Comparison of ENCODE assay signal across 17 cellular contexts in genomic region chr20:47586648-47587306, GRCh38.
DNase-seq lines count a peak whose midpoint lies in the region; ATAC-seq and TF ChIP-seq lines count a peak whose summit lies in the region.
"Had no signal": no experiment of that assay in that cellular context is flagged by ENCODE, and none has a peak within 500 bp of the region (broad histone marks: within the 10 kb centered on the region; RNA-seq: fewer than 3 reads in every experiment).

No MANE protein-coding gene starts in this region.

- H3K27ac ChIP-seq in mammary epithelial cell (ENCODE audit: insufficient read depth, low read depth, low read length) (no peak overlapping the region), SK-N-SH (ENCODE audit: low read depth in 2 of 2, low read length in 1 of 2) (peak overlapping the region; percentile 36 to 50; a peak in 3 of 4 replicates)
- H3K27ac ChIP-seq: esophagus muscularis mucosa, SK-N-MC, stomach had no signal

- BruUV-seq in MCF 10A (replicated peaks; lab: Mats Ljungman, UMichigan) (no TSS peak), mammary epithelial cell (replicated peaks; lab: Mats Ljungman, UMichigan) (no TSS peak)

- intact Hi-C loops in MCF 10A (cut with micrococcal nuclease) (no loop called here), mammary epithelial cell (cut with micrococcal nuclease) (no loop called here)

- H3K9me3 ChIP-seq in mammary epithelial cell (replicated peaks; ENCODE audit: insufficient read depth, low read length): no peaks in the 10 kb centered on the region
- H3K9me3 ChIP-seq in SK-N-SH: no peaks in the 10 kb centered on the region
- H3K9me3 ChIP-seq: BE2C, esophagus muscularis mucosa, right atrium auricular region, stomach had no signal

- CTCF ChIA-PET in MCF 10A (lab: Yijun Ruan, JAX) (no interaction called here), mammary epithelial cell (lab: Charles Lee; ENCODE audit: low non-redundant PET) (no interaction called here), SK-N-SH (lab: Yijun Ruan, JAX) (no interaction called here)

- H3K27ac Mint-ChIP-seq in MCF 10A (ENCODE audit: low read depth, unreplicated experiment): peak overlapping the region; percentile 54
- peak overlapping the region; percentile 85 for H3K27ac Mint-ChIP-seq in stimulated activated memory B cell treated with anti-CD40 and anti-IgM and Interleukin-4, amounts not matched to agents 10 μg/mL and 1 μg/mL and 100 μg/mL, for 72 hours

- peaks cover 18% of the 10 kb centered on the region for H3F3A ChIP-seq in SK-N-SH (replicated peaks; ENCODE audit: insufficient read depth)

- H2AFZ ChIP-seq in mammary epithelial cell (ENCODE audit: low read depth, low read length) (no peak overlapping the region), SK-N-SH (ENCODE audit: low read depth) (no peak overlapping the region)

- no peak for TF ChIP-seq CTCF in MCF 10A (IDR thresholded peaks at IDR 0.05; ENCODE audit: unreplicated experiment)
- TF ChIP-seq CTCF in mammary epithelial cell (conservative IDR thresholded peaks at IDR 0.05 in 1 of 2, IDR thresholded peaks at IDR 0.05 in 1 of 2; ENCODE audit: extremely low read depth in 1 of 2, insufficient read depth in 1 of 2, low read depth in 1 of 2, low read length in 2 of 2): no peak
- no peak for TF ChIP-seq CTCF in SK-N-SH (IDR thresholded peaks at IDR 0.05)

- no peak overlapping the region for H3K4me3 Mint-ChIP-seq in MCF 10A (ENCODE audit: unreplicated experiment)
- H3K4me3 Mint-ChIP-seq in stimulated activated memory B cell treated with anti-CD40 and anti-IgM and Interleukin-4, amounts not matched to agents 10 μg/mL and 1 μg/mL and 100 μg/mL, for 72 hours: no peak overlapping the region

- 88% methylated on average over 7 of the region's 7 CpGs for WGBS in mammary epithelial cell (ENCODE audit: low coverage, missing lambda C conversion rate)
- 61% methylated on average over 7 of the region's 7 CpGs for WGBS in SK-N-SH (ENCODE audit: low lambda C conversion rate)

- no peaks in the 10 kb centered on the region for H3K27me3 ChIP-seq in mammary epithelial cell (ENCODE audit: insufficient read depth, low read length)
- no peaks in the 10 kb centered on the region for H3K27me3 ChIP-seq in SK-N-SH (ENCODE audit: insufficient read depth)
- H3K27me3 ChIP-seq: BE2C, esophagus muscularis mucosa, right atrium auricular region, stomach had no signal

- peaks cover 11% of the 10 kb centered on the region for H3K4me1 Mint-ChIP-seq in MCF 10A (ENCODE audit: insufficient read depth, unreplicated experiment)
- H3K4me1 Mint-ChIP-seq in stimulated activated memory B cell treated with anti-CD40 and anti-IgM and Interleukin-4, amounts not matched to agents 10 μg/mL and 1 μg/mL and 100 μg/mL, for 72 hours: peaks cover 62% of the 10 kb centered on the region

- H3K4me1 ChIP-seq in mammary epithelial cell (ENCODE audit: insufficient read depth, low read length) (no peaks in the 10 kb centered on the region), SK-N-SH (ENCODE audit: control insufficient read depth in 1 of 2, insufficient read depth in 2 of 2, low read depth in 1 of 2, low read length in 1 of 2) (no peaks in the 10 kb centered on the region)

- DNase-seq in MCF 10A (ENCODE audit: unreplicated experiment) (no peak), mammary epithelial cell (no peak), SK-N-SH (no peak), fibroblast of the conjunctiva (ENCODE audit: low read depth) (peak; percentile 51), NCI-H510A (lab: John Stamatoyannopoulos, UW) (no peak)
- DNase-seq: BE2C; NCI-H187 treated with DMSO at 0.1 percent for 48 hours; stimulated activated CD4-positive, alpha-beta T cell treated with anti-CD3 and anti-CD28 coated beads, Interleukin-4, amount 100 ng/mL, for 4 hours; stomach had no signal

- ATAC-seq in stimulated activated memory B cell treated with anti-CD40 and anti-IgM and Interleukin-4, amounts not matched to agents 10 μg/mL and 1 μg/mL and 100 μg/mL, for 72 hours: no peak
- no peak for ATAC-seq in GM21825 (IDR thresholded peaks at IDR 0.05; ENCODE audit: unreplicated experiment)
- ATAC-seq in GM18498 (IDR thresholded peaks at IDR 0.05; ENCODE audit: unreplicated experiment): no peak
- ATAC-seq: activated CD4-positive, CD25-positive, alpha-beta regulatory T cell treated with anti-CD3 and anti-CD28 coated beads, Interleukin-2, amount 50 U/mL, for 24 hours had no signal

- H3K27me3 Mint-ChIP-seq in MCF 10A (ENCODE audit: insufficient read depth, unreplicated experiment): no peaks in the 10 kb centered on the region
- H3K27me3 Mint-ChIP-seq in stimulated activated memory B cell treated with anti-CD40 and anti-IgM and Interleukin-4, amounts not matched to agents 10 μg/mL and 1 μg/mL and 100 μg/mL, for 72 hours: no peaks in the 10 kb centered on the region

- peaks cover 39% of the 10 kb centered on the region for H3K36me3 Mint-ChIP-seq in MCF 10A (ENCODE audit: insufficient read depth, unreplicated experiment)
- H3K36me3 Mint-ChIP-seq in stimulated activated memory B cell treated with anti-CD40 and anti-IgM and Interleukin-4, amounts not matched to agents 10 μg/mL and 1 μg/mL and 100 μg/mL, for 72 hours: peaks cover 56% of the 10 kb centered on the region

- POLR2A ChIA-PET in MCF 10A (lab: Yijun Ruan, JAX): interaction anchor here (0.7 to 1.3 kb wide), 5 partner anchors 10 to 289 kb away, joined by 3 read pairs; no protein-coding TSS in a partner anchor
- POLR2A ChIA-PET in SK-N-SH (lab: Yijun Ruan, JAX): no interaction called here

- H3K4me3 ChIP-seq in mammary epithelial cell (replicated peaks in 1 of 3; ENCODE audit: insufficient read depth in 1 of 3, low read depth in 2 of 3, low read length in 3 of 3) (no peak overlapping the region), SK-N-SH (ENCODE audit: low read depth in 2 of 2, low read length in 1 of 2) (no peak overlapping the region)
- H3K4me3 ChIP-seq: esophagus muscularis mucosa, right atrium auricular region, SK-N-MC, stomach had no signal

- TF ChIP-seq RAD21 in SK-N-SH (IDR thresholded peaks at IDR 0.05; ENCODE audit: low read length): no peak

- H4K20me1 ChIP-seq in mammary epithelial cell (ENCODE audit: insufficient read depth, low read length) (no peaks in the 10 kb centered on the region), SK-N-SH (ENCODE audit: insufficient read depth) (no peaks in the 10 kb centered on the region)

- H3K9me3 Mint-ChIP-seq in MCF 10A (ENCODE audit: unreplicated experiment): no peaks in the 10 kb centered on the region
- no peaks in the 10 kb centered on the region for H3K9me3 Mint-ChIP-seq in stimulated activated memory B cell treated with anti-CD40 and anti-IgM and Interleukin-4, amounts not matched to agents 10 μg/mL and 1 μg/mL and 100 μg/mL, for 72 hours
- H3K9me3 Mint-ChIP-seq: activated T-helper 2 cell treated with anti-CD3 and anti-CD28 coated beads, Interferon-gamma antibody, Interleukin-2, Interleukin-4, amounts not matched to agents 10 μg/mL and 5 μg/mL and 100 μg/mL, durations not matched to agents 14 hours and 24 hours and 36 hours had no signal

- no peak overlapping the region for H3K4me2 ChIP-seq in mammary epithelial cell (ENCODE audit: insufficient read depth, low read depth, low read length)
- H3K4me2 ChIP-seq in SK-N-SH: no peak overlapping the region

- H3K9ac ChIP-seq in mammary epithelial cell (ENCODE audit: insufficient read depth, low read length) (no peak overlapping the region), SK-N-SH (no peak overlapping the region)

- H3K9me2 ChIP-seq in SK-N-SH: no peaks in the 10 kb centered on the region

- H3K79me2 ChIP-seq in mammary epithelial cell (ENCODE audit: insufficient read depth, low read length): peaks cover 23% of the 10 kb centered on the region
- H3K79me2 ChIP-seq in SK-N-SH (ENCODE audit: insufficient read depth): peaks cover 16% of the 10 kb centered on the region

- dilution Hi-C loops in mammary epithelial cell (cut with HindIII; ENCODE audit: low sequenced_read_pairs): no loop called here

- in situ Hi-C loops in mammary epithelial cell (cut with MboI; ENCODE audit: low sequenced_read_pairs in 2 of 2): no loop called here

- TF ChIP-seq EP300 in SK-N-SH (IDR thresholded peaks at IDR 0.05; ENCODE audit: borderline replicate concordance in 1 of 2, low read depth in 1 of 2, low read length in 1 of 2): no peak

- H3K36me3 ChIP-seq in mammary epithelial cell (ENCODE audit: insufficient read depth, low read length) (peaks cover 6% of the 10 kb centered on the region), SK-N-SH (replicated peaks in 1 of 2; ENCODE audit: control insufficient read depth in 1 of 2, insufficient read depth in 2 of 2, low read length in 1 of 2) (peaks cover 0 to 7% of the 10 kb centered on the region in 2 experiments)
- H3K36me3 ChIP-seq: BE2C, right atrium auricular region had no signal

TF ChIP-seq in SK-N-SH, 30 proteins besides CTCF, POLR2A, EP300 and RAD21 (continues in another document):
- no peak for TF ChIP-seq FOXM1 (IDR thresholded peaks at IDR 0.05; ENCODE audit: low read depth)
- TF ChIP-seq RCOR1 (IDR thresholded peaks at IDR 0.05; ENCODE audit: low read length): no peak
- peak; percentile 43; the same call in 1 of the 2 replicates for TF ChIP-seq TCF12 (IDR thresholded peaks at IDR 0.05)
- TF ChIP-seq, protein P1, sequence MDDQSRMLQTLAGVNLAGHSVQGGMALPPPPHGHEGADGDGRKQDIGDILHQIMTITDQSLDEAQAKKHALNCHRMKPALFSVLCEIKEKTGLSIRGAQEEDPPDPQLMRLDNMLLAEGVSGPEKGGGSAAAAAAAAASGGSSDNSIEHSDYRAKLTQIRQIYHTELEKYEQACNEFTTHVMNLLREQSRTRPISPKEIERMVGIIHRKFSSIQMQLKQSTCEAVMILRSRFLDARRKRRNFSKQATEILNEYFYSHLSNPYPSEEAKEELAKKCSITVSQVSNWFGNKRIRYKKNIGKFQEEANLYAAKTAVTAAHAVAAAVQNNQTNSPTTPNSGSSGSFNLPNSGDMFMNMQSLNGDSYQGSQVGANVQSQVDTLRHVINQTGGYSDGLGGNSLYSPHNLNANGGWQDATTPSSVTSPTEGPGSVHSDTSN (IDR thresholded peaks at IDR 0.05): 0 out of 2 replicates have a peak, but pooled peaks have one; percentile 9
- no peak for TF ChIP-seq EZH2phosphoT487 (IDR thresholded peaks at IDR 0.05; ENCODE audit: borderline replicate concordance, low read depth)
- no peak for TF ChIP-seq JUND (IDR thresholded peaks at IDR 0.05)
- TF ChIP-seq RXRA (IDR thresholded peaks at IDR 0.05; ENCODE audit: borderline replicate concordance, low read depth): 0 out of 2 replicates have a peak, but pooled peaks have one; percentile 13
- no peak for TF ChIP-seq RFX5 (IDR thresholded peaks at IDR 0.05; ENCODE audit: low read length)
- peak; percentile 26; the same call in 1 of the 2 replicates for TF ChIP-seq USF1 (IDR thresholded peaks at IDR 0.05; ENCODE audit: borderline replicate concordance, low read depth)
- no peak for TF ChIP-seq FOXJ3 (CRISPR knock-in tag; IDR thresholded peaks at IDR 0.05)
- no peak for TF ChIP-seq SMC3 (IDR thresholded peaks at IDR 0.05; ENCODE audit: low read depth, low read length)
